Comparison of ENCODE assay signal across 14 cellular contexts in the genomic region with DNA sequence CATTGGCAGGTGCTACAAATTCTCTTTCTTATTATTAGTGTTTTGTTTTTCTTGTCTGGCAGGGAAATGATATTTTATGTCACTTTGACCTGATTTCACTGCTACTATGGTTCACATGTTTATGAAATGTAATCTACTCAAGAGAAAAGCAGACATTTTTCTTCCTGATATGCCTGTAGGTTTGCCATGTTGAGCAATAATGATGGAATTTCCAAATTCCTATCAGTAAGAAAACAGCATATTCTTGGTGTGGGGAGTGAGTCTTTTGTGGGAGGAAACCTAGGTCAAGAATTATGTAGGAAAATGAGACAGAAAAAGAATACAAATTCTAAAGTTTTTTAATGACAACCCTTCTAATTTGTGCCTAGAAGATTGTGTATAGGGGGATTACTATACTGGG.
DNase-seq lines count a peak whose midpoint lies in the region; ATAC-seq and TF ChIP-seq lines count a peak whose summit lies in the region.
"Had no signal": no experiment of that assay in that cellular context is flagged by ENCODE, and none has a peak within 500 bp of the region (broad histone marks: within the 10 kb centered on the region; RNA-seq: fewer than 3 reads in every experiment).

No MANE protein-coding gene starts in this region.

- ATAC-seq in omental fat pad (ENCODE audit: low FRiP score) = peak; percentile 63
- no peak for ATAC-seq in HG02798 (IDR thresholded peaks at IDR 0.05; ENCODE audit: poor library complexity, unreplicated experiment)

- TF ChIP-seq CTCF in fibroblast of pulmonary artery (IDR thresholded peaks at IDR 0.05; ENCODE audit: low read length, missing control alignments) (no peak), omental fat pad (IDR thresholded peaks at IDR 0.05) (no peak)

- H3K4me3 ChIP-seq in fibroblast of pulmonary artery (replicated peaks; ENCODE audit: low read depth, low read length) = no peak overlapping the region

- DNase-seq in AG20443 (ENCODE audit: low spot score) = peak; percentile 14
- DNase-seq in NCI-H226 = peak; percentile 78
- peak; percentile 31 for DNase-seq in fibroblast of pulmonary artery (ENCODE audit: low read depth)
- DNase-seq in omental fat pad (ENCODE audit: low spot score) = no peak
- no peak for DNase-seq in NCI-H526 (lab: John Stamatoyannopoulos, UW)
- no peak for DNase-seq in RKO (ENCODE audit: low spot score)
- DNase-seq: 8988T; C1 segment of cervical spinal cord; Calu3; CD4-positive, alpha-beta T cell; DMS 273 treated with DMSO at 0.1 percent for 48 hours; HCEC 1CT; HFFc6 had no signal

Comparison
In these comparisons a context has a peak if more than half of its experiments do, and no peak if none do; other contexts are left out.
1. DNase-seq: peak in AG20443 (single experiment), NCI-H226 (single experiment) and fibroblast of pulmonary artery (single experiment); none in omental fat pad (single experiment), NCI-H526 (0 of 2) and RKO (single experiment).